Comparison of ENCODE assay signal across 1 cellular context in the genomic region with DNA sequence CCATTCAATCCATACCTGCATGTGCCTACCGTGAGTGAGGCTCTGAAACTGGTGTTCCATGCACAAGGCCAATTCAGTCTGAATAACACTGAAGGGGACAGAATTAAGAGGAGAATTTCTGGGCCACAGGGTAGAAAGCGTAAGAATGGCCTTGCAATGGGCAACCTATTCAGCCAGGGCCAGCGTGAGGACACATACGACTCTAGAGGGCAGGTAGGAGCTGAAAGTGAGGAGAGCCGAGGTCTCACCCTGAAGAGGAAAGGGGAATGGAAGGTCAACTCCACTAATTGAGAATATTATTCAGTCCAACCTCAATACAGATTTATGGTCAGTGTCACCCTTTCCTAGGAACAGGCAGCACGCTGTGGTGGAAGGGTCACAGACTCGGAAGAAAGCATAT.
TF ChIP-seq lines count a peak whose summit lies in the region.

No MANE protein-coding gene starts in this region.

TF ChIP-seq in GM23338, 12 proteins besides CTCF, POLR2A, EP300 and RAD21:
- no peak for TF ChIP-seq CREB1 (CRISPR knock-in tag; IDR thresholded peaks at IDR 0.05; ENCODE audit: low read depth)
- TF ChIP-seq, protein P1, sequence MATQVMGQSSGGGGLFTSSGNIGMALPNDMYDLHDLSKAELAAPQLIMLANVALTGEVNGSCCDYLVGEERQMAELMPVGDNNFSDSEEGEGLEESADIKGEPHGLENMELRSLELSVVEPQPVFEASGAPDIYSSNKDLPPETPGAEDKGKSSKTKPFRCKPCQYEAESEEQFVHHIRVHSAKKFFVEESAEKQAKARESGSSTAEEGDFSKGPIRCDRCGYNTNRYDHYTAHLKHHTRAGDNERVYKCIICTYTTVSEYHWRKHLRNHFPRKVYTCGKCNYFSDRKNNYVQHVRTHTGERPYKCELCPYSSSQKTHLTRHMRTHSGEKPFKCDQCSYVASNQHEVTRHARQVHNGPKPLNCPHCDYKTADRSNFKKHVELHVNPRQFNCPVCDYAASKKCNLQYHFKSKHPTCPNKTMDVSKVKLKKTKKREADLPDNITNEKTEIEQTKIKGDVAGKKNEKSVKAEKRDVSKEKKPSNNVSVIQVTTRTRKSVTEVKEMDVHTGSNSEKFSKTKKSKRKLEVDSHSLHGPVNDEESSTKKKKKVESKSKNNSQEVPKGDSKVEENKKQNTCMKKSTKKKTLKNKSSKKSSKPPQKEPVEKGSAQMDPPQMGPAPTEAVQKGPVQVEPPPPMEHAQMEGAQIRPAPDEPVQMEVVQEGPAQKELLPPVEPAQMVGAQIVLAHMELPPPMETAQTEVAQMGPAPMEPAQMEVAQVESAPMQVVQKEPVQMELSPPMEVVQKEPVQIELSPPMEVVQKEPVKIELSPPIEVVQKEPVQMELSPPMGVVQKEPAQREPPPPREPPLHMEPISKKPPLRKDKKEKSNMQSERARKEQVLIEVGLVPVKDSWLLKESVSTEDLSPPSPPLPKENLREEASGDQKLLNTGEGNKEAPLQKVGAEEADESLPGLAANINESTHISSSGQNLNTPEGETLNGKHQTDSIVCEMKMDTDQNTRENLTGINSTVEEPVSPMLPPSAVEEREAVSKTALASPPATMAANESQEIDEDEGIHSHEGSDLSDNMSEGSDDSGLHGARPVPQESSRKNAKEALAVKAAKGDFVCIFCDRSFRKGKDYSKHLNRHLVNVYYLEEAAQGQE (IDR thresholded peaks at IDR 0.05; ENCODE audit: unreplicated experiment), result no peak
- no peak for TF ChIP-seq EZH2 (IDR thresholded peaks at IDR 0.05; ENCODE audit: low read depth, unreplicated experiment)
- no peak for TF ChIP-seq JUNB (IDR thresholded peaks at IDR 0.05; ENCODE audit: unreplicated experiment)
- TF ChIP-seq NANOG (IDR thresholded peaks at IDR 0.05; ENCODE audit: borderline replicate concordance), result no peak
- TF ChIP-seq, protein P2, sequence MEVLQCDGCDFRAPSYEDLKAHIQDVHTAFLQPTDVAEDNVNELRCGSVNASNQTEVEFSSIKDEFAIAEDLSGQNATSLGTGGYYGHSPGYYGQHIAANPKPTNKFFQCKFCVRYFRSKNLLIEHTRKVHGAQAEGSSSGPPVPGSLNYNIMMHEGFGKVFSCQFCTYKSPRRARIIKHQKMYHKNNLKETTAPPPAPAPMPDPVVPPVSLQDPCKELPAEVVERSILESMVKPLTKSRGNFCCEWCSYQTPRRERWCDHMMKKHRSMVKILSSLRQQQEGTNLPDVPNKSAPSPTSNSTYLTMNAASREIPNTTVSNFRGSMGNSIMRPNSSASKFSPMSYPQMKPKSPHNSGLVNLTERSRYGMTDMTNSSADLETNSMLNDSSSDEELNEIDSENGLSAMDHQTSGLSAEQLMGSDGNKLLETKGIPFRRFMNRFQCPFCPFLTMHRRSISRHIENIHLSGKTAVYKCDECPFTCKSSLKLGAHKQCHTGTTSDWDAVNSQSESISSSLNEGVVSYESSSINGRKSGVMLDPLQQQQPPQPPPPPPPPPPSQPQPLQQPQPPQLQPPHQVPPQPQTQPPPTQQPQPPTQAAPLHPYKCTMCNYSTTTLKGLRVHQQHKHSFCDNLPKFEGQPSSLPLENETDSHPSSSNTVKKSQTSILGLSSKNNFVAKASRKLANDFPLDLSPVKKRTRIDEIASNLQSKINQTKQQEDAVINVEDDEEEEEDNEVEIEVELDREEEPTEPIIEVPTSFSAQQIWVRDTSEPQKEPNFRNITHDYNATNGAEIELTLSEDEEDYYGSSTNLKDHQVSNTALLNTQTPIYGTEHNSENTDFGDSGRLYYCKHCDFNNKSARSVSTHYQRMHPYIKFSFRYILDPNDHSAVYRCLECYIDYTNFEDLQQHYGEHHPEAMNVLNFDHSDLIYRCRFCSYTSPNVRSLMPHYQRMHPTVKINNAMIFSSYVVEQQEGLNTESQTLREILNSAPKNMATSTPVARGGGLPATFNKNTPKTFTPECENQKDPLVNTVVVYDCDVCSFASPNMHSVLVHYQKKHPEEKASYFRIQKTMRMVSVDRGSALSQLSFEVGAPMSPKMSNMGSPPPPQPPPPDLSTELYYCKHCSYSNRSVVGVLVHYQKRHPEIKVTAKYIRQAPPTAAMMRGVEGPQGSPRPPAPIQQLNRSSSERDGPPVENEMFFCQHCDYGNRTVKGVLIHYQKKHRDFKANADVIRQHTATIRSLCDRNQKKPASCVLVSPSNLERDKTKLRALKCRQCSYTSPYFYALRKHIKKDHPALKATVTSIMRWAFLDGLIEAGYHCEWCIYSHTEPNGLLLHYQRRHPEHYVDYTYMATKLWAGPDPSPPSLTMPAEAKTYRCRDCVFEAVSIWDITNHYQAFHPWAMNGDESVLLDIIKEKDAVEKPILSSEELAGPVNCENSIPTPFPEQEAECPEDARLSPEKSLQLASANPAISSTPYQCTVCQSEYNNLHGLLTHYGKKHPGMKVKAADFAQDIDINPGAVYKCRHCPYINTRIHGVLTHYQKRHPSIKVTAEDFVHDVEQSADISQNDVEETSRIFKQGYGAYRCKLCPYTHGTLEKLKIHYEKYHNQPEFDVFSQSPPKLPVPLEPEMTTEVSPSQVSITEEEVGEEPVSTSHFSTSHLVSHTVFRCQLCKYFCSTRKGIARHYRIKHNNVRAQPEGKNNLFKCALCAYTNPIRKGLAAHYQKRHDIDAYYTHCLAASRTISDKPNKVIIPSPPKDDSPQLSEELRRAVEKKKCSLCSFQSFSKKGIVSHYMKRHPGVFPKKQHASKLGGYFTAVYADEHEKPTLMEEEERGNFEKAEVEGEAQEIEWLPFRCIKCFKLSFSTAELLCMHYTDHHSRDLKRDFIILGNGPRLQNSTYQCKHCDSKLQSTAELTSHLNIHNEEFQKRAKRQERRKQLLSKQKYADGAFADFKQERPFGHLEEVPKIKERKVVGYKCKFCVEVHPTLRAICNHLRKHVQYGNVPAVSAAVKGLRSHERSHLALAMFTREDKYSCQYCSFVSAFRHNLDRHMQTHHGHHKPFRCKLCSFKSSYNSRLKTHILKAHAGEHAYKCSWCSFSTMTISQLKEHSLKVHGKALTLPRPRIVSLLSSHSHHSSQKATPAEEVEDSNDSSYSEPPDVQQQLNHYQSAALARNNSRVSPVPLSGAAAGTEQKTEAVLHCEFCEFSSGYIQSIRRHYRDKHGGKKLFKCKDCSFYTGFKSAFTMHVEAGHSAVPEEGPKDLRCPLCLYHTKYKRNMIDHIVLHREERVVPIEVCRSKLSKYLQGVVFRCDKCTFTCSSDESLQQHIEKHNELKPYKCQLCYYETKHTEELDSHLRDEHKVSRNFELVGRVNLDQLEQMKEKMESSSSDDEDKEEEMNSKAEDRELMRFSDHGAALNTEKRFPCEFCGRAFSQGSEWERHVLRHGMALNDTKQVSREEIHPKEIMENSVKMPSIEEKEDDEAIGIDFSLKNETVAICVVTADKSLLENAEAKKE (CRISPR knock-in tag; IDR thresholded peaks at IDR 0.05), result no peak
- TF ChIP-seq, protein P3, sequence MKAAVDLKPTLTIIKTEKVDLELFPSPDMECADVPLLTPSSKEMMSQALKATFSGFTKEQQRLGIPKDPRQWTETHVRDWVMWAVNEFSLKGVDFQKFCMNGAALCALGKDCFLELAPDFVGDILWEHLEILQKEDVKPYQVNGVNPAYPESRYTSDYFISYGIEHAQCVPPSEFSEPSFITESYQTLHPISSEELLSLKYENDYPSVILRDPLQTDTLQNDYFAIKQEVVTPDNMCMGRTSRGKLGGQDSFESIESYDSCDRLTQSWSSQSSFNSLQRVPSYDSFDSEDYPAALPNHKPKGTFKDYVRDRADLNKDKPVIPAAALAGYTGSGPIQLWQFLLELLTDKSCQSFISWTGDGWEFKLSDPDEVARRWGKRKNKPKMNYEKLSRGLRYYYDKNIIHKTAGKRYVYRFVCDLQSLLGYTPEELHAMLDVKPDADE (IDR thresholded peaks at IDR 0.05), result no peak
- no peak for TF ChIP-seq EZH2phosphoT487 (IDR thresholded peaks at IDR 0.05; ENCODE audit: unreplicated experiment)
- no peak for TF ChIP-seq ZNF114 (CRISPR knock-in tag; IDR thresholded peaks at IDR 0.05)
- no peak for TF ChIP-seq STAT1 (IDR thresholded peaks at IDR 0.05; ENCODE audit: unreplicated experiment)
- no peak for TF ChIP-seq ZNF331 (CRISPR knock-in tag; IDR thresholded peaks at IDR 0.05; ENCODE audit: low read depth)
- TF ChIP-seq POLR2AphosphoS5 (IDR thresholded peaks at IDR 0.05; ENCODE audit: low read depth), result no peak
